In genomic region chr9:75979362-75979761, GRCh38 we compare ENCODE assay signal across 1 cellular context.
A peak's percentile ranks its signal among the peaks of the same experiment; 100 is the strongest.
TF ChIP-seq lines count a peak whose summit lies in the region.

No MANE protein-coding gene starts in this region.

TF ChIP-seq in IMR-90, 13 proteins besides CTCF, POLR2A, EP300 and RAD21:
- TF ChIP-seq CHD1 (IDR thresholded peaks at IDR 0.05; ENCODE audit: low read depth, low read length) (no peak), SMC3 (IDR thresholded peaks at IDR 0.05; ENCODE audit: low read depth, low read length) (0 out of 2 replicates have a peak, but pooled peaks have one; percentile 13)
